In genomic region chrX:130186645-130187044, GRCh38 we compare ENCODE assay signal across 19 cellular contexts. TPM values are rescaled to one million over a fixed set of nuclear protein-coding genes. Genes with fewer than 3 reads are reported as not detected.
DNase-seq lines count a peak whose midpoint lies in the region; ATAC-seq and TF ChIP-seq lines count a peak whose summit lies in the region.
"Had no signal": no experiment of that assay in that cellular context is flagged by ENCODE, and none has a peak within 500 bp of the region (broad histone marks: within the 10 kb centered on the region; RNA-seq: fewer than 3 reads in every experiment).

No MANE protein-coding gene starts in this region.

- TF ChIP-seq EP300 in ovary (IDR thresholded peaks at IDR 0.05): no peak

- H3K27me3 ChIP-seq in ovary (no peaks in the 10 kb centered on the region), breast epithelium (peaks cover 0 to 25% of the 10 kb centered on the region in 2 donors)
- H3K27me3 ChIP-seq: SJSA1 had no signal

- WGBS in ovary, 3 donors: 41 to 51% (median 44%) methylated on average over 4 of the region's 4 CpGs

- intact Hi-C loops in ovary (cut with DNase I): no loop called here
- intact Hi-C loops in breast epithelium (cut with DNase I; ENCODE audit: low total_unique reads): no loop called here

- no peaks in the 10 kb centered on the region for H3K4me1 Mint-ChIP-seq in stimulated activated effector memory CD8-positive, alpha-beta T cell treated with anti-CD3 and anti-CD28 coated beads, Interleukin-12 subunit alpha, Interleukin-12 subunit beta, amount 100 ng/mL, for 72 hours

- peak; percentile 66 for DNase-seq in NCI-H82 (lab: John Stamatoyannopoulos, UW)
- DNase-seq in NCI-H82 treated with DMSO at 0.1 percent for 48 hours (lab: John Stamatoyannopoulos, UW; ENCODE audit: unreplicated experiment): no peak
- DNase-seq in NCI-H524 treated with DMSO at 0.1 percent for 48 hours (lab: John Stamatoyannopoulos, UW): peak; percentile 49
- peak; percentile 25 for DNase-seq in fibroblast of villous mesenchyme (ENCODE audit: low read depth)
- no peak for DNase-seq in stimulated activated effector memory CD8-positive, alpha-beta T cell treated with anti-CD3 and anti-CD28 coated beads, Interleukin-12 subunit alpha, Interleukin-12 subunit beta, amount 100 ng/mL, for 72 hours (ENCODE audit: low spot score in 2 of 2)
- DNase-seq in ovary: no peak
- DNase-seq in breast epithelium (ENCODE audit: low spot score in 2 of 2): no peak
- DNase-seq: DMS 273 treated with DMSO at 0.1 percent for 48 hours, GOT3, NCI-H1092, NCI-H187, NCI-H510A, OCI-M1 had no signal

- no peak for ATAC-seq in stimulated activated effector memory CD8-positive, alpha-beta T cell treated with anti-CD3 and anti-CD28 coated beads, Interleukin-12 subunit alpha, Interleukin-12 subunit beta, amount 100 ng/mL, for 72 hours
- ATAC-seq in HG02870 (IDR thresholded peaks at IDR 0.05; ENCODE audit: unreplicated experiment): no peak

- H3K36me3 ChIP-seq in ovary (no peaks in the 10 kb centered on the region), breast epithelium (no peaks in the 10 kb centered on the region)
- H3K36me3 ChIP-seq: BLaER1 treated with 17β-estradiol and CSF1 and Interleukin-3, amounts not matched to agents 10 nM and 100 nM; SJSA1 had no signal

- no peak for TF ChIP-seq POLR2A in ovary (IDR thresholded peaks at IDR 0.05)
- TF ChIP-seq POLR2A in breast epithelium (IDR thresholded peaks at IDR 0.05): no peak

- H3K4me3 ChIP-seq in fibroblast of villous mesenchyme (ENCODE audit: low read depth, low read length) (no peak overlapping the region), ovary (no peak overlapping the region), breast epithelium (no peak overlapping the region)
- H3K4me3 ChIP-seq: BLaER1 treated with 17β-estradiol and CSF1 and Interleukin-3, amounts not matched to agents 10 nM and 100 nM; SJSA1 had no signal

- H3K4me1 ChIP-seq in ovary (ENCODE audit: insufficient read depth): no peaks in the 10 kb centered on the region
- H3K4me1 ChIP-seq in breast epithelium: no peaks in the 10 kb centered on the region
- H3K4me1 ChIP-seq: SJSA1 had no signal

- H3K27ac ChIP-seq in ovary (no peak overlapping the region), breast epithelium (no peak overlapping the region)
- H3K27ac ChIP-seq: 22Rv1; BLaER1 treated with 17β-estradiol and CSF1 and Interleukin-3, amounts not matched to agents 10 nM and 100 nM; KMS-11; SJSA1 had no signal

- peak overlapping the region; percentile 29 for H3K27ac Mint-ChIP-seq in stimulated activated effector memory CD8-positive, alpha-beta T cell treated with anti-CD3 and anti-CD28 coated beads, Interleukin-12 subunit alpha, Interleukin-12 subunit beta, amount 100 ng/mL, for 72 hours

- peaks cover 21% of the 10 kb centered on the region for H3K36me3 Mint-ChIP-seq in stimulated activated effector memory CD8-positive, alpha-beta T cell treated with anti-CD3 and anti-CD28 coated beads, Interleukin-12 subunit alpha, Interleukin-12 subunit beta, amount 100 ng/mL, for 72 hours

- no peak for TF ChIP-seq CTCF in fibroblast of villous mesenchyme (IDR thresholded peaks at IDR 0.05; ENCODE audit: insufficient read depth, low read depth, low read length)
- no peak for TF ChIP-seq CTCF in ovary (IDR thresholded peaks at IDR 0.05)
- no peak for TF ChIP-seq CTCF in breast epithelium (IDR thresholded peaks at IDR 0.05)

- no peaks in the 10 kb centered on the region for H3K9me3 Mint-ChIP-seq in stimulated activated effector memory CD8-positive, alpha-beta T cell treated with anti-CD3 and anti-CD28 coated beads, Interleukin-12 subunit alpha, Interleukin-12 subunit beta, amount 100 ng/mL, for 72 hours

- H3K9me3 ChIP-seq in ovary: no peaks in the 10 kb centered on the region
- H3K9me3 ChIP-seq in breast epithelium: no peaks in the 10 kb centered on the region
- H3K9me3 ChIP-seq: BLaER1 treated with 17β-estradiol and CSF1 and Interleukin-3, amounts not matched to agents 10 nM and 100 nM; SJSA1 had no signal

- H3K4me3 Mint-ChIP-seq in stimulated activated effector memory CD8-positive, alpha-beta T cell treated with anti-CD3 and anti-CD28 coated beads, Interleukin-12 subunit alpha, Interleukin-12 subunit beta, amount 100 ng/mL, for 72 hours: no peak overlapping the region

RNA-seq across cellular contexts. Expression of gene RAB33A, which starts 14.9 kb away (rescaled TPM):
- total RNA-seq in fibroblast of villous mesenchyme (1.3 and 3.5 TPM in 2 replicates), ovary (1 to 10 TPM in 4 of 7 donors, under 1 TPM in 3; 0.24 to 3.3 (median 2.0) TPM), breast epithelium (1 to 10 TPM in 2 of 3 donors, under 1 TPM in 1; 0.73 to 2.6 (median 1.6) TPM)
- 1 to 10 TPM; 1.3 to 1.8 TPM for polyA plus RNA-seq in ovary
- total RNA-seq: MCF 10A had no signal

RNA-seq across cellular contexts. Expression of gene AIFM1, which starts 21.0 kb away (rescaled TPM):
- total RNA-seq in fibroblast of villous mesenchyme: 13.5 and 16.0 TPM in 2 replicates
- total RNA-seq in ovary: 10 to 100 TPM in 6 of 7 donors, 1 to 10 TPM in 1; 5.2 to 25.6 (median 20.5) TPM
- 10 to 100 TPM; 11.7 to 51.4 TPM for polyA plus RNA-seq in ovary
- 10 to 100 TPM; 13.5 to 24.6 (median 16.6) TPM for total RNA-seq in breast epithelium

Comparison
In these comparisons a context has a peak if more than half of its experiments do, and no peak if none do; other contexts are left out.
1. DNase-seq: peak in NCI-H82 (single experiment), NCI-H524 treated with DMSO at 0.1 percent for 48 hours (single experiment) and fibroblast of villous mesenchyme (single experiment); none in NCI-H82 treated with DMSO at 0.1 percent for 48 hours (single experiment), stimulated activated effector memory CD8-positive, alpha-beta T cell treated with anti-CD3 and anti-CD28 coated beads, Interleukin-12 subunit alpha, Interleukin-12 subunit beta, amount 100 ng/mL, for 72 hours (0 of 2), ovary (0 of 5) and breast epithelium (0 of 2).